ENCODE assay signal across 24 cellular contexts in genomic region chr16:1291576-1291974, GRCh38. TPM values are rescaled to one million over a fixed set of nuclear protein-coding genes. Genes with fewer than 3 reads are reported as not detected.
DNase-seq lines count a peak whose midpoint lies in the region; ATAC-seq and TF ChIP-seq lines count a peak whose summit lies in the region.
"Had no signal": no experiment of that assay in that cellular context is flagged by ENCODE, and none has a peak within 500 bp of the region (broad histone marks: within the 10 kb centered on the region; RNA-seq: fewer than 3 reads in every experiment).

No MANE protein-coding gene starts in this region.

- H3K4me1 Mint-ChIP-seq in glutamatergic neuron (ENCODE audit: low read depth, unreplicated experiment) (peaks cover 13% of the 10 kb centered on the region), HFFc6 (ENCODE audit: low read depth) (peaks cover 10% of the 10 kb centered on the region)
- peaks cover 3% of the 10 kb centered on the region for H3K4me1 Mint-ChIP-seq in activated naive CD8-positive, alpha-beta T cell treated with anti-CD3 and anti-CD28 coated beads, Interleukin-2, amount 50 U/mL, for 24 hours

- DNase-seq in NCI-H2107 treated with DMSO at 0.1 percent for 48 hours (lab: John Stamatoyannopoulos, UW; ENCODE audit: unreplicated experiment) = peak; percentile 83
- DNase-seq in NCI-H2107 (lab: John Stamatoyannopoulos, UW) = no peak
- peak; percentile 23 for DNase-seq in NCI-H345 treated with DMSO at 0.1 percent for 48 hours (lab: John Stamatoyannopoulos, UW; ENCODE audit: unreplicated experiment)
- DNase-seq in glutamatergic neuron = no peak
- DNase-seq in testis = peak; percentile 73
- no peak for DNase-seq in activated naive CD8-positive, alpha-beta T cell treated with anti-CD3 and anti-CD28 coated beads, Interleukin-2, amount 50 U/mL, for 24 hours
- no peak for DNase-seq in HFFc6
- DNase-seq in NK-92 (lab: John Stamatoyannopoulos, UW; ENCODE audit: unreplicated experiment) = no peak
- DNase-seq: adrenal gland, DND-41, hypothalamus, mesendoderm, MG63, T-helper 9 cell, thyroid gland had no signal

- H3K27me3 Mint-ChIP-seq in glutamatergic neuron (ENCODE audit: unreplicated experiment) = peaks cover 6% of the 10 kb centered on the region
- peaks cover 55% of the 10 kb centered on the region for H3K27me3 Mint-ChIP-seq in activated naive CD8-positive, alpha-beta T cell treated with anti-CD3 and anti-CD28 coated beads, Interleukin-2, amount 50 U/mL, for 24 hours
- H3K27me3 Mint-ChIP-seq in HFFc6 (ENCODE audit: insufficient read depth) = peaks cover 40% of the 10 kb centered on the region

- no peak for TF ChIP-seq POLR2A in testis (IDR thresholded peaks at IDR 0.05)

- H3K36me3 ChIP-seq in testis (ENCODE audit: low read depth, missing control alignments) = no peaks in the 10 kb centered on the region
- H3K36me3 ChIP-seq: adrenal gland, cardiac muscle cell, MG63, thyroid gland had no signal

- intact Hi-C loops in testis (cut with DNase I; ENCODE audit: low total_unique reads) = no loop called here

- TF ChIP-seq CTCF in glutamatergic neuron (IDR thresholded peaks at IDR 0.05; ENCODE audit: partially characterized antibody, unreplicated experiment) = no peak
- no peak for TF ChIP-seq CTCF in testis (IDR thresholded peaks at IDR 0.05)
- no peak for TF ChIP-seq CTCF in HFFc6 (IDR thresholded peaks at IDR 0.05)

- H3K9me3 ChIP-seq in testis = no peaks in the 10 kb centered on the region
- H3K9me3 ChIP-seq: adrenal gland, MG63, thyroid gland had no signal

- H3K4me3 ChIP-seq in testis = no peak overlapping the region
- H3K4me3 ChIP-seq: adrenal gland, cardiac muscle cell, GM23338, MG63, thyroid gland had no signal

- WGBS in testis, 2 donors = 38 to 41% methylated on average over 6 to 17 of the region's 17 CpGs

- H3K4me1 ChIP-seq in testis = peaks cover 14% of the 10 kb centered on the region
- H3K4me1 ChIP-seq: adrenal gland had no signal

- no peak overlapping the region for H3K27ac ChIP-seq in testis
- H3K27ac ChIP-seq: adrenal gland, cardiac muscle cell, thyroid gland had no signal

- peaks cover 2% of the 10 kb centered on the region for H3K9me3 Mint-ChIP-seq in glutamatergic neuron (ENCODE audit: unreplicated experiment)
- no peaks in the 10 kb centered on the region for H3K9me3 Mint-ChIP-seq in activated naive CD8-positive, alpha-beta T cell treated with anti-CD3 and anti-CD28 coated beads, Interleukin-2, amount 50 U/mL, for 24 hours
- H3K9me3 Mint-ChIP-seq in HFFc6 = no peaks in the 10 kb centered on the region
- H3K9me3 Mint-ChIP-seq: GM23338 had no signal

- peak overlapping the region; percentile 25 for H3K4me3 Mint-ChIP-seq in glutamatergic neuron (ENCODE audit: unreplicated experiment)
- H3K4me3 Mint-ChIP-seq in activated naive CD8-positive, alpha-beta T cell treated with anti-CD3 and anti-CD28 coated beads, Interleukin-2, amount 50 U/mL, for 24 hours = no peak overlapping the region
- no peak overlapping the region for H3K4me3 Mint-ChIP-seq in HFFc6
- H3K4me3 Mint-ChIP-seq: GM23338 had no signal

- H3K36me3 Mint-ChIP-seq in glutamatergic neuron (ENCODE audit: unreplicated experiment) (no peaks in the 10 kb centered on the region), HFFc6 (ENCODE audit: low read depth) (no peaks in the 10 kb centered on the region)
- no peaks in the 10 kb centered on the region for H3K36me3 Mint-ChIP-seq in activated naive CD8-positive, alpha-beta T cell treated with anti-CD3 and anti-CD28 coated beads, Interleukin-2, amount 50 U/mL, for 24 hours (ENCODE audit: low read depth)

- H3K27me3 ChIP-seq in testis = no peaks in the 10 kb centered on the region
- H3K27me3 ChIP-seq: thyroid gland had no signal

- ATAC-seq in activated naive CD8-positive, alpha-beta T cell treated with anti-CD3 and anti-CD28 coated beads, Interleukin-2, amount 50 U/mL, for 24 hours = no peak
- ATAC-seq: activated CD4-positive, CD25-positive, alpha-beta regulatory T cell treated with anti-CD3 and anti-CD28 coated beads, Interleukin-2, amount 50 U/mL, for 24 hours; GM23338 had no signal

- H3K27ac Mint-ChIP-seq in glutamatergic neuron (ENCODE audit: unreplicated experiment) = no peak overlapping the region
- H3K27ac Mint-ChIP-seq in activated naive CD8-positive, alpha-beta T cell treated with anti-CD3 and anti-CD28 coated beads, Interleukin-2, amount 50 U/mL, for 24 hours = no peak overlapping the region
- no peak overlapping the region for H3K27ac Mint-ChIP-seq in HFFc6
- H3K27ac Mint-ChIP-seq: GM23338 had no signal

RNA-seq across cellular contexts. Expression of gene UBE2I, which starts 17.9 kb away (rescaled TPM):
- total RNA-seq in glutamatergic neuron (ENCODE audit: unreplicated experiment) = 256 TPM
- 100 to 1,000 TPM; 116 to 127 TPM for total RNA-seq in testis
- 143 TPM for polyA plus RNA-seq in testis (ENCODE audit: insufficient read depth, low read depth, low replicate concordance)
- total RNA-seq in HFFc6 (2021; fragmentation: NEBNext Ultra II Directional; extraction: Animal tissue kit (Norgen Biotek cat#: 25700)) = 100 to 1,000 TPM; 116 to 147 (median 138) TPM

RNA-seq across cellular contexts. Expression of gene TPSD1, which starts 35.7 kb away (rescaled TPM):
- not detected for total RNA-seq in glutamatergic neuron (ENCODE audit: unreplicated experiment)
- total RNA-seq in testis = 1 to 10 TPM; 1.1 to 1.6 TPM
- polyA plus RNA-seq in testis (ENCODE audit: insufficient read depth, low read depth, low replicate concordance) = 1.1 TPM
- not detected for total RNA-seq in HFFc6 (2021; fragmentation: NEBNext Ultra II Directional; extraction: Animal tissue kit (Norgen Biotek cat#: 25700))
- total RNA-seq: A172, adrenal gland, cardiac muscle cell, dermis blood vessel endothelial cell, fibroblast of villous mesenchyme, renal cortical epithelial cell had no signal
- polyA plus RNA-seq: BJ, cardiac muscle cell, GM23338, keratinocyte had no signal

RNA-seq across cellular contexts. Expression of gene BAIAP3, which starts 41.9 kb away (rescaled TPM):
- total RNA-seq in glutamatergic neuron (ENCODE audit: unreplicated experiment) (26.7 TPM), testis (10 to 100 TPM; 29.8 to 60.4 TPM)
- polyA plus RNA-seq in testis (ENCODE audit: insufficient read depth, low read depth, low replicate concordance) = 23.0 TPM
- under 1 TPM; 0.11 to 0.28 (median 0.16) TPM for total RNA-seq in HFFc6 (2021; fragmentation: NEBNext Ultra II Directional; extraction: Animal tissue kit (Norgen Biotek cat#: 25700))
- polyA plus RNA-seq: keratinocyte had no signal

RNA-seq across cellular contexts. Expression of gene TPSAB1, which starts 51.1 kb away (rescaled TPM):
- not detected for total RNA-seq in glutamatergic neuron (ENCODE audit: unreplicated experiment)
- 10 to 100 TPM; 11.7 to 32.0 TPM for total RNA-seq in testis
- 12.2 TPM for polyA plus RNA-seq in testis (ENCODE audit: insufficient read depth, low read depth, low replicate concordance)
- not detected for total RNA-seq in HFFc6 (2021; fragmentation: NEBNext Ultra II Directional; extraction: Animal tissue kit (Norgen Biotek cat#: 25700))
- total RNA-seq: cardiac muscle cell, dermis blood vessel endothelial cell, fibroblast of villous mesenchyme, GM23338, renal cortical epithelial cell had no signal
- polyA plus RNA-seq: BJ, cardiac muscle cell, GM23338, keratinocyte had no signal

Comparison
In these comparisons a context has a peak if more than half of its experiments do, and no peak if none do; other contexts are left out.
1. DNase-seq: peak in NCI-H2107 treated with DMSO at 0.1 percent for 48 hours (single experiment), NCI-H345 treated with DMSO at 0.1 percent for 48 hours (single experiment) and testis (single experiment); none in NCI-H2107 (single experiment), glutamatergic neuron (single experiment), activated naive CD8-positive, alpha-beta T cell treated with anti-CD3 and anti-CD28 coated beads, Interleukin-2, amount 50 U/mL, for 24 hours (single experiment), HFFc6 (single experiment) and NK-92 (single experiment).
2. RNA of gene BAIAP3, which starts 41.9 kb away (total RNA-seq): 29.8 to 60.4 TPM in testis and 26.7 TPM in glutamatergic neuron (single experiment); 0.11 to 0.28 TPM in HFFc6; every median in the first group is over 10 times any median in the second.